Comparison of ENCODE assay signal across 8 cellular contexts in the genomic region with DNA sequence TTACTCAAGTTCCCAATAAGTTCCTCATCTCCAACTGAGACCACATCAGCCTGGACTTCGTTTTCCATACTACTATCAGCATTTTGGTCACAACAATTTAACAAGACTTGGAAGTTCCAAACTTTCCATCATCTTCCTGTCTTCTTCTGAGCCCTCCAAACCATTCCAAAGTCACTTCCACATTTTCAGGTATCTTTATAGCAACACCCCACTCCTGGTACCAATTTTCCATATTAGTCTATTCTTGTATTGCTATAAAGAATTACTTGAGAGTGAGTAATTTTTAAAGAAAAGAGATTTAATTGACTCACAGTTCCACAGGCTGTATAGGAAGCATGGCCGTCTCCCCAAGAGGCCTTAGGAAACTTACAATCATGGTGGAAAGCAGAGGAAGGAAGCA.
"Had no signal": no experiment of that assay in that cellular context is flagged by ENCODE, and none has a peak within 500 bp of the region (broad histone marks: within the 10 kb centered on the region; RNA-seq: fewer than 3 reads in every experiment).

No MANE protein-coding gene starts in this region.

- H3K4me3 ChIP-seq: GM23338 had no signal

- ATAC-seq: GM23338 had no signal

- DNase-seq: H9, HCEC 1CT, HFFc6, IMR-90 had no signal

- H2AFZ ChIP-seq: GM23338 had no signal

- H3K27ac ChIP-seq: HL-60 had no signal

- H3K4me1 Mint-ChIP-seq: GM23338, H9 had no signal

- H3K4me3 Mint-ChIP-seq: GM23338, H9, HFFc6 had no signal

- H3K27ac Mint-ChIP-seq: GM23338, H9, HFFc6 had no signal

- H3K4me2 ChIP-seq: GM23338 had no signal

- FAIRE-seq: H1, H54 had no signal
